In the genomic region with DNA sequence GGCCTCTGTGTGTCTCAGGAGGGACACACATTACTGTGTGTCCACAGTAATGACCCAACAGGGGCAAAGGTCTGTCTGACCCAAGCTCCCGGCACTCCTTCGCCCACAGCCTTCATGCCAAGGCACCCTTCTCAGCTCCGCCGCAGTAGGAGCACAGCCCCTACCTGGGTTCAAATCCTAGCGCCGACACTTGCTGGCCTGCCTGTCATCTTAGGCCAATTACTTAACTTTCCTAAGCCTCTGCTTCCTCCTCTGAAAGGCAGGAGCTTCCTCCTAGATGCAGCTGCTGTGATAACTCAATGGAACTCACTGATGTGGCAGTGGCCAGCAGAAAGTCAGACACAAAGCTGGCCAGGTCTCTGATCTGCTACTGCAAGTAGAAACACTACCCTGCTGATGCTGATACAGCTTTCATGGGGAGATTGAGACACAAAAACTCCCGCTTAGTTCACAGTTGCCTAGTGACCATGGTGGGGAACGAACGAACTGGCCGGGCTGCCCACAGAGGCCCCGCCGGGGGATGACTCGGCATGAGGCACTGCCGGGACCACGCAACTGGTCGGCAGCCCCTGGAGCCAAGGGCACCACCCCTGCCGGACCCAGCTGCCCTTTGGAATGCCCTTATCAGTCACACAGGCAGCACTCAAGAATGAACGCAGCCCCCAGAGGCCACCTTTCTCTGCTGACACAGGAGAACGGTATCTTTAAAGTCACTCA, we compare ENCODE assay signal across 1 cellular context.
TF ChIP-seq lines count a peak whose summit lies in the region.

No MANE protein-coding gene starts in this region.

TF ChIP-seq in GM12878, 131 proteins besides CTCF, POLR2A, EP300 and RAD21:
- TF ChIP-seq RELB (IDR thresholded peaks at IDR 0.05; ENCODE audit: low read depth) (no peak), POLR2AphosphoS5 (IDR thresholded peaks at IDR 0.05; ENCODE audit: low read length) (peak; percentile 43; the same call in 1 of the 2 replicates), SPI1 (IDR thresholded peaks at IDR 0.05; ENCODE audit: borderline replicate concordance, insufficient read depth, low read depth, low read length) (no peak), RUNX3 (IDR thresholded peaks at IDR 0.05; ENCODE audit: low read length) (no peak), KLF5 (IDR thresholded peaks at IDR 0.05; ENCODE audit: partially characterized antibody) (no peak), MYC (IDR thresholded peaks at IDR 0.05; ENCODE audit: insufficient read depth, insufficient read length, insufficient replicate concordance, low read length, severe bottlenecking) (no peak), NKRF (conservative IDR thresholded peaks at IDR 0.05) (0 out of 2 replicates have a peak, but pooled peaks have one; percentile 24), CHD1 (IDR thresholded peaks at IDR 0.05; ENCODE audit: low read depth, low read length) (no peak)
